10 cellular contexts compared by ENCODE assay signal in genomic region chr18:44729631-44730101, GRCh38. TPM values are rescaled to one million over a fixed set of nuclear protein-coding genes. Genes with fewer than 3 reads are reported as not detected.
DNase-seq lines count a peak whose midpoint lies in the region; ATAC-seq and TF ChIP-seq lines count a peak whose summit lies in the region.
"Had no signal": no experiment of that assay in that cellular context is flagged by ENCODE, and none has a peak within 500 bp of the region (broad histone marks: within the 10 kb centered on the region; RNA-seq: fewer than 3 reads in every experiment).

No MANE protein-coding gene starts in this region.

- peak overlapping the region; percentile 23 to 97 (median 69) for H3K27ac Mint-ChIP-seq in IgD-negative memory B cell

- TF ChIP-seq CTCF in astrocyte of the spinal cord (IDR thresholded peaks at IDR 0.05; ENCODE audit: low read depth, low read length) = no peak

- DNase-seq in Daoy (ENCODE audit: low read depth) = peak; percentile 41
- DNase-seq in astrocyte of the spinal cord (ENCODE audit: low read depth, low spot score) = peak; percentile 86
- DNase-seq in skeletal muscle cell (ENCODE audit: low read depth) = peak; percentile 59
- no peak for DNase-seq in NCI-H1105 treated with DMSO at 0.1 percent for 48 hours (lab: John Stamatoyannopoulos, UW)
- DNase-seq in HPDE6-E6E7 (ENCODE audit: extremely low spot score) = no peak
- no peak for DNase-seq in DMS114 treated with DMSO at 0.1 percent for 48 hours (lab: John Stamatoyannopoulos, UW; ENCODE audit: unreplicated experiment)
- DNase-seq: left cardiac atrium had no signal

- H3K4me3 ChIP-seq in astrocyte of the spinal cord (ENCODE audit: low read depth, low read length) (no peak overlapping the region), skeletal muscle cell (ENCODE audit: low read depth, low read length) (no peak overlapping the region)
- H3K4me3 ChIP-seq: thoracic aorta had no signal

- H3K27me3 Mint-ChIP-seq in IgD-negative memory B cell = no peaks in the 10 kb centered on the region

- peaks cover 14% of the 10 kb centered on the region for H3K36me3 Mint-ChIP-seq in IgD-negative memory B cell

- H3K4me3 Mint-ChIP-seq in IgD-negative memory B cell = peak overlapping the region in 3 of 4 donors; percentile 7 to 83 (median 48)

- no peaks in the 10 kb centered on the region for H3K9me3 Mint-ChIP-seq in IgD-negative memory B cell

- in situ Hi-C loops in astrocyte of the spinal cord (cut with HindIII; ENCODE audit: low sequenced_read_pairs) = no loop called here

- peaks cover 61 to 95% (median 94%) of the 10 kb centered on the region in 3 donors for H3K4me1 Mint-ChIP-seq in IgD-negative memory B cell

- ATAC-seq in esophagus mucosa = no peak

RNA-seq across cellular contexts. Expression of gene SETBP1, which starts 49.0 kb away (rescaled TPM):
- 1.0 and 1.6 TPM in 2 replicates for total RNA-seq in Daoy (2014; rRNA removed; shearing (Covaris generic))
- polyA plus RNA-seq in IgD-negative memory B cell = 16.8 TPM
- total RNA-seq in esophagus mucosa = 8.5 TPM

Comparison
In these comparisons a context has a peak if more than half of its experiments do, and no peak if none do; other contexts are left out.
1. DNase-seq: peak in Daoy (single experiment), astrocyte of the spinal cord (single experiment) and skeletal muscle cell (single experiment); none in NCI-H1105 treated with DMSO at 0.1 percent for 48 hours (single experiment), HPDE6-E6E7 (single experiment) and DMS114 treated with DMSO at 0.1 percent for 48 hours (single experiment).